ENCODE assay signal across 8 cellular contexts in genomic region chr15:34341922-34342736, GRCh38. TPM values are rescaled to one million over a fixed set of nuclear protein-coding genes. Genes with fewer than 3 reads are reported as not detected.
DNase-seq lines count a peak whose midpoint lies in the region; ATAC-seq and TF ChIP-seq lines count a peak whose summit lies in the region.

No MANE protein-coding gene starts in this region.

- H3K4me1 ChIP-seq in thoracic aorta (ENCODE audit: control insufficient read depth in 1 of 2, low read depth in 2 of 2): peaks cover 10 to 18% of the 10 kb centered on the region in 2 donors

- no peak for TF ChIP-seq CTCF in thoracic aorta (IDR thresholded peaks at IDR 0.05)

- H3K27me3 ChIP-seq in thoracic aorta (replicated peaks; ENCODE audit: insufficient read depth): no peaks in the 10 kb centered on the region

- peak overlapping the region; percentile 84 to 88 for H3K27ac ChIP-seq in thoracic aorta

- ATAC-seq in left colon (peak; percentile 22), thoracic aorta (ENCODE audit: insufficient number of reproducible peaks, low FRiP score, low read depth) (no peak)

- H3K4me3 ChIP-seq in thoracic aorta: peak overlapping the region; percentile 82

- intact Hi-C loops in activated CD4-positive, alpha-beta memory T cell treated with anti-CD3 and anti-CD28 coated beads for 36 hours (cut with micrococcal nuclease): loop anchor here (5.0 kb wide), 1 partner anchor 95 kb away; the partner anchor contains the start of gene GOLGA8A
- intact Hi-C loops in left colon (cut with DNase I, micrococcal nuclease): no loop called here

- no peak overlapping the region for H3K4me3 Mint-ChIP-seq in activated T-cell treated with anti-CD3 and anti-CD28 coated beads, Interleukin-2, amount 50 U/mL, for 24 hours
- no peak overlapping the region for H3K4me3 Mint-ChIP-seq in activated CD4-positive, alpha-beta memory T cell treated with anti-CD3 and anti-CD28 coated beads for 36 hours

- no peak for DNase-seq in activated T-cell treated with anti-CD3 and anti-CD28 coated beads, Interleukin-2, amount 50 U/mL, for 24 hours
- no peak for DNase-seq in activated T-cell treated with anti-CD3 and anti-CD28 coated beads for 4 hours
- peak; percentile 41 for DNase-seq in activated CD4-positive, alpha-beta memory T cell treated with anti-CD3 and anti-CD28 coated beads for 36 hours
- DNase-seq in left colon: no peak
- no peak for DNase-seq in thoracic aorta (ENCODE audit: low spot score)
- DNase-seq in NCI-H2029 (lab: John Stamatoyannopoulos, UW): no peak
- no peak for DNase-seq in AG08395 (ENCODE audit: low spot score)
- no peak for DNase-seq in amniotic stem cell (lab: John Stamatoyannopoulos, UW)

- H3K36me3 Mint-ChIP-seq in activated T-cell treated with anti-CD3 and anti-CD28 coated beads, Interleukin-2, amount 50 U/mL, for 24 hours (ENCODE audit: low read depth): peaks cover 41% of the 10 kb centered on the region
- peaks cover 27% of the 10 kb centered on the region for H3K36me3 Mint-ChIP-seq in activated CD4-positive, alpha-beta memory T cell treated with anti-CD3 and anti-CD28 coated beads for 36 hours

- no peaks in the 10 kb centered on the region for H3K9me3 ChIP-seq in thoracic aorta

- POLR2A ChIA-PET in activated CD4-positive, alpha-beta memory T cell treated with anti-CD3 and anti-CD28 coated beads for 36 hours (lab: Charles Lee): interaction anchor here (2.0 kb wide), 1 partner anchor 24 kb away, joined by 14 read pairs; the partner anchor contains the start of gene LPCAT4

- CTCF ChIA-PET in activated CD4-positive, alpha-beta memory T cell treated with anti-CD3 and anti-CD28 coated beads for 36 hours (lab: Charles Lee): interaction anchor here (0.6 to 3.5 kb wide), 18 partner anchors 11 to 437 kb away, joined by 3 to 47 read pairs (median 4); partner anchors contain the start of genes GOLGA8A, KATNBL1 and LPCAT4

- H3K4me1 Mint-ChIP-seq in activated T-cell treated with anti-CD3 and anti-CD28 coated beads, Interleukin-2, amount 50 U/mL, for 24 hours (ENCODE audit: low read depth): peaks cover 33% of the 10 kb centered on the region
- peaks cover 29% of the 10 kb centered on the region for H3K4me1 Mint-ChIP-seq in activated CD4-positive, alpha-beta memory T cell treated with anti-CD3 and anti-CD28 coated beads for 36 hours (ENCODE audit: low read depth)

- H3K9me3 Mint-ChIP-seq in activated T-cell treated with anti-CD3 and anti-CD28 coated beads, Interleukin-2, amount 50 U/mL, for 24 hours: no peaks in the 10 kb centered on the region
- H3K9me3 Mint-ChIP-seq in activated CD4-positive, alpha-beta memory T cell treated with anti-CD3 and anti-CD28 coated beads for 36 hours: no peaks in the 10 kb centered on the region

- H3K36me3 ChIP-seq in thoracic aorta: peaks cover 7% of the 10 kb centered on the region

- no peaks in the 10 kb centered on the region for H3K27me3 Mint-ChIP-seq in activated T-cell treated with anti-CD3 and anti-CD28 coated beads, Interleukin-2, amount 50 U/mL, for 24 hours
- H3K27me3 Mint-ChIP-seq in activated CD4-positive, alpha-beta memory T cell treated with anti-CD3 and anti-CD28 coated beads for 36 hours: no peaks in the 10 kb centered on the region

- peak overlapping the region; percentile 95 for H3K27ac Mint-ChIP-seq in activated T-cell treated with anti-CD3 and anti-CD28 coated beads, Interleukin-2, amount 50 U/mL, for 24 hours
- H3K27ac Mint-ChIP-seq in activated CD4-positive, alpha-beta memory T cell treated with anti-CD3 and anti-CD28 coated beads for 36 hours: no peak overlapping the region

RNA-seq across cellular contexts. Expression of gene NOP10, which starts 0.8 kb away (rescaled TPM):
- 100 to 1,000 TPM; 211 to 214 TPM for total RNA-seq in activated CD4-positive, alpha-beta memory T cell treated with anti-CD3 and anti-CD28 coated beads for 36 hours
- total RNA-seq in left colon (100 to 1,000 TPM; 139 to 142 TPM), thoracic aorta (10 to 100 TPM; 28.9 to 88.8 TPM)

RNA-seq across cellular contexts. Expression of gene NUTM1, which starts 1.0 kb away (rescaled TPM):
- total RNA-seq in activated CD4-positive, alpha-beta memory T cell treated with anti-CD3 and anti-CD28 coated beads for 36 hours: not detected
- total RNA-seq in left colon: not detected
- total RNA-seq in thoracic aorta: not detected

RNA-seq across cellular contexts. Expression of gene SLC12A6, which starts 4.5 kb away (rescaled TPM):
- total RNA-seq in activated CD4-positive, alpha-beta memory T cell treated with anti-CD3 and anti-CD28 coated beads for 36 hours: 10 to 100 TPM; 18.4 to 18.5 TPM
- total RNA-seq in left colon (10 to 100 TPM; 13.9 to 19.2 TPM), thoracic aorta (10 to 100 TPM; 58.3 to 82.9 TPM)

RNA-seq across cellular contexts. Expression of gene LPCAT4, which starts 24.9 kb away (rescaled TPM):
- total RNA-seq in activated CD4-positive, alpha-beta memory T cell treated with anti-CD3 and anti-CD28 coated beads for 36 hours: 10 to 100 TPM; 62.5 to 71.3 TPM
- total RNA-seq in left colon (100 to 1,000 TPM; 215 to 225 TPM), thoracic aorta (10 to 100 TPM; 13.1 to 20.0 TPM)
